25 cellular contexts compared by ENCODE assay signal in the genomic region with DNA sequence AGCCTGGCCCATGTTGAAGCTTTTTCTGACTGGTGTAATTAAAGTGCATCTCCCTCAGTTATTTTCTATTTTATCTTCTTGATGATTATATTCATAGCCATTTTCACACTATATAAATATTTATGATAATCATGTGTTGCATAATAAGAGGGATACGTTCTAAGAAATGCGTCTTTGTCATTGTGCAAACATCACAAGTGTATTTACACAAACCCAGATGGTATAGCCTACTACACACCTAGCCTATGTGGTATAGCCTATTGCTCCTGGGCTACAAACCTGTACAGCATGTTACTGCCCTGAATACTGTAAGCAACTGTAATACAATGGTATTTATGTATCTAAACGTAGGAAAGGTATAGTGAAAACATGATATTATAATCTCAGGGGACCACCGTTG.
"Had no signal": no experiment of that assay in that cellular context is flagged by ENCODE, and none has a peak within 500 bp of the region (broad histone marks: within the 10 kb centered on the region; RNA-seq: fewer than 3 reads in every experiment).

No MANE protein-coding gene starts in this region.

- H3K4me3 Mint-ChIP-seq: activated CD4-positive, alpha-beta T cell treated with anti-CD3 and anti-CD28 coated beads, Interleukin-2, amount 10 ng/mL, durations not matched to agents 24 days and 14 days; activated CD8-positive, alpha-beta memory T cell treated with anti-CD3 and anti-CD28 coated beads, Interleukin-2, amount 10 ng/mL, durations not matched to agents 7 days and 5 days; activated naive CD4-positive, alpha-beta T cell treated with anti-CD3 and anti-CD28 coated beads, Interleukin-2, amount 50 U/mL, for 24 hours; activated T-cell treated with anti-CD3 and anti-CD28 coated beads, Interleukin-2, amount 50 U/mL, for 24 hours; activated T-helper 1 cell treated with anti-CD3 and anti-CD28 coated beads, Interleukin-12 subunit alpha, Interleukin-12 subunit beta, Interleukin-2, Interleukin-4 antibody, amounts not matched to agents 30 ng/mL and 10 ng/mL and 1 ng/mL, durations not matched to agents 14 hours and 24 hours and 36 hours; T-helper 1 cell treated with Interleukin-12 subunit alpha and Interleukin-12 subunit beta and Interleukin-4 antibody, amounts not matched to agents 30 μg/mL and 1 μg/mL, for 36 hours; WTC11 had no signal

- H3K27me3 ChIP-seq: breast epithelium, SJSA1 had no signal

- H3K4me1 ChIP-seq: breast epithelium had no signal

- H3K27ac ChIP-seq: breast epithelium, SJSA1 had no signal

- FAIRE-seq: RCC 7860 had no signal

- ATAC-seq: activated CD8-positive, alpha-beta memory T cell treated with anti-CD3 and anti-CD28 coated beads, Interleukin-2, amount 10 ng/mL, durations not matched to agents 7 days and 5 days; SK-N-SH treated with all-trans-retinoic acid at 6 μM for 48 hours; WTC11 had no signal

- H3K9me3 ChIP-seq: breast epithelium, SJSA1 had no signal

- H3K27ac Mint-ChIP-seq: activated CD4-positive, alpha-beta T cell treated with anti-CD3 and anti-CD28 coated beads, Interleukin-2, amount 10 ng/mL, durations not matched to agents 24 days and 14 days; activated CD8-positive, alpha-beta memory T cell treated with anti-CD3 and anti-CD28 coated beads, Interleukin-2, amount 10 ng/mL, durations not matched to agents 7 days and 5 days; activated naive CD4-positive, alpha-beta T cell treated with anti-CD3 and anti-CD28 coated beads, Interleukin-2, amount 50 U/mL, for 24 hours; activated T-cell treated with anti-CD3 and anti-CD28 coated beads, Interleukin-2, amount 50 U/mL, for 24 hours; activated T-helper 1 cell treated with anti-CD3 and anti-CD28 coated beads, Interleukin-12 subunit alpha, Interleukin-12 subunit beta, Interleukin-2, Interleukin-4 antibody, amounts not matched to agents 30 ng/mL and 10 ng/mL and 1 ng/mL, durations not matched to agents 14 hours and 24 hours and 36 hours; T-helper 1 cell treated with Interleukin-12 subunit alpha and Interleukin-12 subunit beta and Interleukin-4 antibody, amounts not matched to agents 30 μg/mL and 1 μg/mL, for 36 hours; WTC11 had no signal

- DNase-seq: activated CD4-positive, alpha-beta T cell treated with anti-CD3 and anti-CD28 coated beads, Interleukin-2, amount 10 ng/mL, durations not matched to agents 24 days and 14 days; activated CD4-positive, alpha-beta T cell treated with anti-CD3 and anti-CD28 coated beads, Interleukin-2, amount 50 U/mL, for 48 hours; activated CD4-positive, CD25-positive, alpha-beta regulatory T cell treated with anti-CD3 and anti-CD28 coated beads, Interleukin-2, amount 50 U/mL, for 72 hours; activated CD8-positive, alpha-beta memory T cell treated with anti-CD3 and anti-CD28 coated beads, Interleukin-2, amount 10 ng/mL, durations not matched to agents 7 days and 5 days; activated effector memory CD4-positive, alpha-beta T cell treated with Interleukin-2 at 50 U/mL for 16 hours; activated naive CD4-positive, alpha-beta T cell; activated T-cell treated with anti-CD3 and anti-CD28 coated beads, Interleukin-2, amount 50 U/mL, for 24 hours; aorta; central memory CD4-positive, alpha-beta T cell; Karpas-422; MM.1S; NCI-H1105; NCI-H1694; NCI-H446; NCI-H526; SHP77; SW 1271 had no signal

- H3K27me3 Mint-ChIP-seq: activated CD8-positive, alpha-beta memory T cell treated with anti-CD3 and anti-CD28 coated beads, Interleukin-2, amount 10 ng/mL, durations not matched to agents 7 days and 5 days; activated naive CD4-positive, alpha-beta T cell treated with anti-CD3 and anti-CD28 coated beads, Interleukin-2, amount 50 U/mL, for 24 hours; activated T-cell treated with anti-CD3 and anti-CD28 coated beads, Interleukin-2, amount 50 U/mL, for 24 hours had no signal

- H3K4me3 ChIP-seq: breast epithelium, SJSA1 had no signal

- H3K9me3 Mint-ChIP-seq: activated CD4-positive, alpha-beta T cell treated with anti-CD3 and anti-CD28 coated beads, Interleukin-2, amount 10 ng/mL, durations not matched to agents 24 days and 14 days; activated naive CD4-positive, alpha-beta T cell treated with anti-CD3 and anti-CD28 coated beads, Interleukin-2, amount 50 U/mL, for 24 hours; activated T-cell treated with anti-CD3 and anti-CD28 coated beads, Interleukin-2, amount 50 U/mL, for 24 hours; activated T-helper 1 cell treated with anti-CD3 and anti-CD28 coated beads, Interleukin-12 subunit alpha, Interleukin-12 subunit beta, Interleukin-2, Interleukin-4 antibody, amounts not matched to agents 30 ng/mL and 10 ng/mL and 1 ng/mL, durations not matched to agents 14 hours and 24 hours and 36 hours; T-helper 1 cell treated with Interleukin-12 subunit alpha and Interleukin-12 subunit beta and Interleukin-4 antibody, amounts not matched to agents 30 μg/mL and 1 μg/mL, for 36 hours had no signal

- H3K36me3 ChIP-seq: breast epithelium, SJSA1 had no signal

- H3K4me1 Mint-ChIP-seq: activated CD4-positive, alpha-beta T cell treated with anti-CD3 and anti-CD28 coated beads, Interleukin-2, amount 10 ng/mL, durations not matched to agents 24 days and 14 days; activated CD8-positive, alpha-beta memory T cell treated with anti-CD3 and anti-CD28 coated beads, Interleukin-2, amount 10 ng/mL, durations not matched to agents 7 days and 5 days; activated naive CD4-positive, alpha-beta T cell treated with anti-CD3 and anti-CD28 coated beads, Interleukin-2, amount 50 U/mL, for 24 hours; WTC11 had no signal

- H3K36me3 Mint-ChIP-seq: activated CD8-positive, alpha-beta memory T cell treated with anti-CD3 and anti-CD28 coated beads, Interleukin-2, amount 10 ng/mL, durations not matched to agents 7 days and 5 days; WTC11 had no signal
